8 cellular contexts compared by ENCODE assay signal in the genomic region with DNA sequence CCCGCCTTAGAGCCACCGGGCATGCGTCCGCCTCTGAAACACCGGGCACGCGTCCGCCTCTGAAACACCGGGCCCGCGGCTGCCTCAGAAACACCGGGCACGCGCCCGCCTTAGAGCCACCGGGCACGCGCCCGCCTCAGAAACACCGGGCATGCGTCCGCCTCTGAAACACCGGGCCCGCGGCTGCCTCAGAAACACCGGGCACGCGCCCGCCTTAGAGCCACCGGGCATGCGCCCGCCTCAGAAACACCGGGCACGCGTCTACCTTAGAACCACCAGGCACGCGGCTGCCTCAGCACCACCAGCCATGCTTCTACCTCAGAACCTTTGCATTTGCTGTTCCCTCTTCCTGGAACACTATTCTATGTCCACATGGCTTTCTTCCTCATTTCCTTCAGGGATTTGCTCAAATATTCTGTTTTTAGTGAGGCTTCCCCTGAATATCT. TPM values are rescaled to one million over a fixed set of nuclear protein-coding genes. Genes with fewer than 3 reads are reported as not detected.
A peak's percentile ranks its signal among the peaks of the same experiment; 100 is the strongest.
DNase-seq lines count a peak whose midpoint lies in the region; ATAC-seq and TF ChIP-seq lines count a peak whose summit lies in the region.
"Not testable (repeated sequence)": the region's sequence is repeated elsewhere in the genome, so short reads cannot be mapped to it uniquely, and the experiment has no call there.

No MANE protein-coding gene starts in this region.

- peak overlapping the region; percentile 41 to 76 (median 62) for H3K4me3 ChIP-seq in heart left ventricle

- WGBS in heart left ventricle, 4 donors: 0 to 1% (median 1%) methylated on average over 34 to 37 of the region's 37 CpGs

- H3K27ac ChIP-seq in heart left ventricle: peak overlapping the region in 11 of 12 donors; percentile 53 to 82 (median 61)

- H3K27me3 Mint-ChIP-seq in T-helper 1 cell treated with Interleukin-12 subunit alpha and Interleukin-12 subunit beta and Interleukin-4 antibody, amounts not matched to agents 30 μg/mL and 1 μg/mL, for 36 hours (ENCODE audit: low read depth): peaks cover 43% of the 10 kb centered on the region
- not testable (repeated sequence) for H3K27me3 Mint-ChIP-seq in activated naive CD8-positive, alpha-beta T cell treated with anti-CD3 and anti-CD28 coated beads, Interleukin-2, amount 50 U/mL, for 24 hours; osteocyte (ENCODE audit: unreplicated experiment)

- peaks cover 14% of the 10 kb centered on the region for H3K4me1 Mint-ChIP-seq in T-helper 1 cell treated with Interleukin-12 subunit alpha and Interleukin-12 subunit beta and Interleukin-4 antibody, amounts not matched to agents 30 μg/mL and 1 μg/mL, for 36 hours (ENCODE audit: low read depth)
- H3K4me1 Mint-ChIP-seq in activated naive CD8-positive, alpha-beta T cell treated with anti-CD3 and anti-CD28 coated beads, Interleukin-2, amount 50 U/mL, for 24 hours: peaks cover 12% of the 10 kb centered on the region
- peaks cover 14% of the 10 kb centered on the region for H3K4me1 Mint-ChIP-seq in osteocyte (ENCODE audit: unreplicated experiment)

- not testable (repeated sequence) for H3K9me3 Mint-ChIP-seq in T-helper 1 cell treated with Interleukin-12 subunit alpha and Interleukin-12 subunit beta and Interleukin-4 antibody, amounts not matched to agents 30 μg/mL and 1 μg/mL, for 36 hours; activated naive CD8-positive, alpha-beta T cell treated with anti-CD3 and anti-CD28 coated beads, Interleukin-2, amount 50 U/mL, for 24 hours; osteocyte (ENCODE audit: unreplicated experiment)

- ATAC-seq in HG02642 (IDR thresholded peaks at IDR 0.05; ENCODE audit: poor library complexity, unreplicated experiment) (peak; percentile 73), heart left ventricle (peak in 2 of 4 donors; percentile 47 to 78)
- peak; percentile 60 for ATAC-seq in activated naive CD8-positive, alpha-beta T cell treated with anti-CD3 and anti-CD28 coated beads, Interleukin-2, amount 50 U/mL, for 24 hours

- not testable (repeated sequence) for H3K27ac Mint-ChIP-seq in T-helper 1 cell treated with Interleukin-12 subunit alpha and Interleukin-12 subunit beta and Interleukin-4 antibody, amounts not matched to agents 30 μg/mL and 1 μg/mL, for 36 hours
- H3K27ac Mint-ChIP-seq in activated naive CD8-positive, alpha-beta T cell treated with anti-CD3 and anti-CD28 coated beads, Interleukin-2, amount 50 U/mL, for 24 hours: peak overlapping the region; percentile 84
- H3K27ac Mint-ChIP-seq in osteocyte (ENCODE audit: unreplicated experiment): peak overlapping the region; percentile 68

- not testable (repeated sequence) for H3K36me3 Mint-ChIP-seq in T-helper 1 cell treated with Interleukin-12 subunit alpha and Interleukin-12 subunit beta and Interleukin-4 antibody, amounts not matched to agents 30 μg/mL and 1 μg/mL, for 36 hours (ENCODE audit: low read depth); activated naive CD8-positive, alpha-beta T cell treated with anti-CD3 and anti-CD28 coated beads, Interleukin-2, amount 50 U/mL, for 24 hours (ENCODE audit: low read depth); osteocyte (ENCODE audit: unreplicated experiment)

- H3K4me3 Mint-ChIP-seq in T-helper 1 cell treated with Interleukin-12 subunit alpha and Interleukin-12 subunit beta and Interleukin-4 antibody, amounts not matched to agents 30 μg/mL and 1 μg/mL, for 36 hours: peak overlapping the region; percentile 88
- peak overlapping the region; percentile 79 for H3K4me3 Mint-ChIP-seq in activated naive CD8-positive, alpha-beta T cell treated with anti-CD3 and anti-CD28 coated beads, Interleukin-2, amount 50 U/mL, for 24 hours
- peak overlapping the region; percentile 84 for H3K4me3 Mint-ChIP-seq in osteocyte (ENCODE audit: unreplicated experiment)

- not testable (repeated sequence) for H3K27me3 ChIP-seq in heart left ventricle

- H3K36me3 ChIP-seq in heart left ventricle: not testable (repeated sequence)

- DNase-seq in ELR (ENCODE audit: low read depth) (peak; percentile 72), NCI-H1694 treated with DMSO at 0.1 percent for 48 hours (lab: John Stamatoyannopoulos, UW) (peak; percentile 78), heart left ventricle (peak; percentile 28 to 81 (median 60)), osteocyte (ENCODE audit: extremely low spot score, unreplicated experiment) (peak; percentile 86), superior temporal gyrus (ENCODE audit: extremely low spot score) (peak; percentile 54)
- DNase-seq in activated naive CD8-positive, alpha-beta T cell treated with anti-CD3 and anti-CD28 coated beads, Interleukin-2, amount 50 U/mL, for 24 hours: peak; percentile 66

- not testable (repeated sequence) for TF ChIP-seq CTCF in heart left ventricle (IDR thresholded peaks at IDR 0.05); osteocyte (IDR thresholded peaks at IDR 0.05)

- not testable (repeated sequence) for H3K9me3 ChIP-seq in heart left ventricle

- not testable (repeated sequence) for H3K4me1 ChIP-seq in heart left ventricle

- TF ChIP-seq POLR2A in heart left ventricle (IDR thresholded peaks at IDR 0.05): not testable (repeated sequence)

- intact Hi-C loops in heart left ventricle (cut with DNase I): loop anchor here in 4 of 10 donors (5.0 to 10.0 kb wide), 5 partner anchors 55 to 437 kb away; a partner anchor contains a TSS

RNA-seq across cellular contexts. Expression of a gene that starts 58.4 kb away (rescaled TPM):
- total RNA-seq in heart left ventricle (10 to 100 TPM; 11.3 to 50.6 (median 26.3) TPM), osteocyte (75.2 and 78.3 TPM in 2 replicates)
- polyA plus RNA-seq in heart left ventricle: 10 to 100 TPM; 36.2 to 74.7 TPM
